8 cellular contexts compared by ENCODE assay signal in genomic region chr18:54223568-54224241, GRCh38. TPM values are rescaled to one million over a fixed set of nuclear protein-coding genes. Genes with fewer than 3 reads are reported as not detected.
DNase-seq lines count a peak whose midpoint lies in the region; ATAC-seq and TF ChIP-seq lines count a peak whose summit lies in the region.

No MANE protein-coding gene starts in this region.

- H3K36me3 ChIP-seq in muscle layer of duodenum (ENCODE audit: control insufficient read depth in 1 of 2, insufficient read depth in 2 of 2, low read length in 2 of 2), result no peaks in the 10 kb centered on the region
- no peaks in the 10 kb centered on the region for H3K36me3 ChIP-seq in stomach smooth muscle (ENCODE audit: control insufficient read depth in 2 of 2, insufficient read depth in 2 of 2, low read length in 2 of 2)

- TF ChIP-seq CTCF in C4-2B (conservative IDR thresholded peaks at IDR 0.05) (0 out of 2 replicates have a peak, but pooled peaks have one; percentile 6), epithelial cell of proximal tubule (conservative IDR thresholded peaks at IDR 0.05; ENCODE audit: low read depth, low read length) (no peak)

- peak; percentile 48 to 62 for DNase-seq in NOMO-1 (lab: John Stamatoyannopoulos, UW; ENCODE audit: unreplicated experiment in 2 of 2)
- DNase-seq in activated T-cell treated with anti-CD3 and anti-CD28 coated beads for 24 hours (ENCODE audit: low read depth), result peak; percentile 55
- DNase-seq in epithelial cell of proximal tubule (ENCODE audit: low read depth), result no peak

- H3K4me1 ChIP-seq in muscle layer of duodenum (ENCODE audit: control insufficient read depth in 1 of 2, insufficient read depth in 2 of 2, low read length in 2 of 2) (peaks cover 23 to 28% of the 10 kb centered on the region in 2 donors), stomach smooth muscle (ENCODE audit: control insufficient read depth, insufficient read depth, low read length) (peaks cover 4% of the 10 kb centered on the region)

- peak overlapping the region; percentile 82 for H3K27ac ChIP-seq in C4-2B
- peak overlapping the region; percentile 74 for H3K27ac ChIP-seq in muscle layer of duodenum (ENCODE audit: low read length)
- H3K27ac ChIP-seq in stomach smooth muscle (ENCODE audit: low read length), result no peak overlapping the region

- H3K9me3 ChIP-seq in muscle layer of duodenum (ENCODE audit: control insufficient read depth in 1 of 2, low read length in 2 of 2), result no peaks in the 10 kb centered on the region
- no peaks in the 10 kb centered on the region for H3K9me3 ChIP-seq in stomach smooth muscle (ENCODE audit: control insufficient read depth in 2 of 2, low read length in 2 of 2)

- H3K4me3 ChIP-seq in epithelial cell of proximal tubule (ENCODE audit: low read depth, low read length) (peak overlapping the region; percentile 73), muscle layer of duodenum (ENCODE audit: low read depth in 1 of 2, low read length in 2 of 2) (peak overlapping the region; percentile 64 to 67), stomach smooth muscle (ENCODE audit: low read length in 2 of 2) (peak overlapping the region; percentile 74 to 77)

- ATAC-seq in GM19438 (IDR thresholded peaks at IDR 0.05; ENCODE audit: low read depth, unreplicated experiment) (peak; percentile 7), HG03520 (IDR thresholded peaks at IDR 0.05; ENCODE audit: unreplicated experiment) (peak; percentile 7)

- H3K27me3 ChIP-seq in muscle layer of duodenum (ENCODE audit: low read depth, low read length) (no peaks in the 10 kb centered on the region), stomach smooth muscle (ENCODE audit: control insufficient read depth in 1 of 2, insufficient read depth in 2 of 2, low read length in 2 of 2) (no peaks in the 10 kb centered on the region)

- peak overlapping the region; percentile 48 to 52 for H3K9ac ChIP-seq in stomach smooth muscle (ENCODE audit: low read length in 2 of 2)

RNA-seq across cellular contexts. Expression of gene MBD2, which starts 0.8 kb away (rescaled TPM):
- 28.4 and 30.7 TPM in 2 replicates for total RNA-seq in epithelial cell of proximal tubule

RNA-seq across cellular contexts. Expression of gene POLI, which starts 45.6 kb away (rescaled TPM):
- 9.1 and 12.9 TPM in 2 replicates for total RNA-seq in epithelial cell of proximal tubule
